Comparison of ENCODE assay signal across 27 cellular contexts in genomic region chr13:50812242-50812641, GRCh38. TPM values are rescaled to one million over a fixed set of nuclear protein-coding genes. Genes with fewer than 3 reads are reported as not detected.
DNase-seq lines count a peak whose midpoint lies in the region; ATAC-seq, FAIRE-seq and TF ChIP-seq lines count a peak whose summit lies in the region.
"Had no signal": no experiment of that assay in that cellular context is flagged by ENCODE, and none has a peak within 500 bp of the region (broad histone marks: within the 10 kb centered on the region; RNA-seq: fewer than 3 reads in every experiment).

No MANE protein-coding gene starts in this region.

- POLR2A ChIA-PET in HepG2 (lab: Yijun Ruan, JAX): no interaction called here
- POLR2A ChIA-PET in activated CD8-positive, alpha-beta T cell treated with anti-CD3 and anti-CD28 coated beads, Interleukin-2, amount 10 ng/mL, durations not matched to agents 7 days and 5 days (lab: Charles Lee): interaction anchor here (0.9 to 4.6 kb wide), 2 partner anchors 99 to 730 kb away, joined by 3 to 18 read pairs; no protein-coding TSS in a partner anchor

- no peak overlapping the region for H3K27ac Mint-ChIP-seq in stimulated activated naive B cell treated with anti-CD40 and anti-IgM and Interleukin-4, amounts not matched to agents 10 μg/mL and 1 μg/mL and 100 μg/mL, for 72 hours
- H3K27ac Mint-ChIP-seq in activated CD8-positive, alpha-beta T cell treated with anti-CD3 and anti-CD28 coated beads, Interleukin-2, amount 10 ng/mL, durations not matched to agents 7 days and 5 days: no peak overlapping the region
- H3K27ac Mint-ChIP-seq: CD4-positive, alpha-beta T cell had no signal

- H3K36me3 ChIP-seq in HepG2 (replicated peaks in 1 of 2; ENCODE audit: control insufficient read depth in 1 of 2, insufficient read depth in 2 of 2, low read length in 2 of 2) (no peaks in the 10 kb centered on the region; a peak in 1 of 5 replicates), right lobe of liver (no peaks in the 10 kb centered on the region), MM.1S (replicated peaks; ENCODE audit: insufficient read depth, low read length) (no peaks in the 10 kb centered on the region), kidney (ENCODE audit: control insufficient read depth in 1 of 2, insufficient read depth in 2 of 2, low read length in 2 of 2) (no peaks in the 10 kb centered on the region)
- H3K36me3 ChIP-seq: SJCRH30 had no signal

- H4K20me1 ChIP-seq in HepG2 (ENCODE audit: insufficient read depth, low read length) (no peaks in the 10 kb centered on the region), MM.1S (ENCODE audit: insufficient read depth, low read length) (no peaks in the 10 kb centered on the region)

- H2AFZ ChIP-seq in HepG2 (ENCODE audit: low read length) (no peak overlapping the region), MM.1S (ENCODE audit: low read length) (no peak overlapping the region)
- H2AFZ ChIP-seq: PC-9 had no signal

- H3K27me3 Mint-ChIP-seq in stimulated activated naive B cell treated with anti-CD40 and anti-IgM and Interleukin-4, amounts not matched to agents 10 μg/mL and 1 μg/mL and 100 μg/mL, for 72 hours: no peaks in the 10 kb centered on the region
- H3K27me3 Mint-ChIP-seq in activated CD8-positive, alpha-beta T cell treated with anti-CD3 and anti-CD28 coated beads, Interleukin-2, amount 10 ng/mL, durations not matched to agents 7 days and 5 days (ENCODE audit: low read depth): peaks cover 2% of the 10 kb centered on the region
- H3K27me3 Mint-ChIP-seq: CD4-positive, alpha-beta T cell had no signal

- FAIRE-seq in HepG2 (lab: Jason Lieb, UNC) (no peak), kidney (lab: Jason Lieb, UNC) (no peak)
- FAIRE-seq: G401.6, H54 had no signal

- TF ChIP-seq EP300 in HepG2 (IDR thresholded peaks at IDR 0.05; ENCODE audit: low read depth in 2 of 2, low read length in 2 of 2) (no peak), HepG2 (CRISPR knock-in tag; IDR thresholded peaks at IDR 0.05; ENCODE audit: borderline replicate concordance) (no peak)

- no peak for TF ChIP-seq CTCF in HepG2 (CRISPR knock-in tag; IDR thresholded peaks at IDR 0.05)
- TF ChIP-seq CTCF in right lobe of liver (IDR thresholded peaks at IDR 0.05): no peak
- no peak for TF ChIP-seq CTCF in MM.1S (IDR thresholded peaks at IDR 0.05; ENCODE audit: low read length)
- TF ChIP-seq CTCF in kidney (IDR thresholded peaks at IDR 0.05; ENCODE audit: borderline replicate concordance, extremely low read depth, insufficient read depth): no peak

- intact Hi-C loops in HepG2 (cut with micrococcal nuclease; ENCODE audit: unreplicated experiment) (no loop called here), right lobe of liver (cut with DNase I) (no loop called here), kidney (cut with DNase I) (no loop called here)

- in situ Hi-C loops in HepG2 (cut with HindIII; ENCODE audit: extremely low pct_ligation_motif_present, low pct_unique_long_range_greater_than_20kb): loop anchor here (25.0 kb wide), 1 partner anchor 1150 kb away; no protein-coding TSS in a partner anchor

- no peaks in the 10 kb centered on the region for H3K27me3 ChIP-seq in HepG2 (ENCODE audit: control insufficient read depth in 1 of 2, insufficient read depth in 2 of 2, low read length in 2 of 2)
- H3K27me3 ChIP-seq in right lobe of liver: no peaks in the 10 kb centered on the region
- H3K27me3 ChIP-seq in MM.1S (replicated peaks; ENCODE audit: insufficient read depth, low read length): no peaks in the 10 kb centered on the region
- H3K27me3 ChIP-seq: SJCRH30 had no signal

- TF ChIP-seq RAD21 in HepG2 (CRISPR knock-in tag; IDR thresholded peaks at IDR 0.05): no peak

- H3K9ac ChIP-seq in HepG2 (ENCODE audit: insufficient read depth, low read depth, low read length) (no peak overlapping the region), MM.1S (ENCODE audit: low read length) (no peak overlapping the region), kidney (ENCODE audit: low read length in 2 of 2) (no peak overlapping the region)

- H3K4me3 ChIP-seq in HepG2 (replicated peaks in 1 of 3; ENCODE audit: insufficient read depth in 1 of 3, low read depth in 2 of 3, low read length in 3 of 3): no peak overlapping the region
- H3K4me3 ChIP-seq in right lobe of liver: no peak overlapping the region
- H3K4me3 ChIP-seq in MM.1S (ENCODE audit: low read length): no peak overlapping the region
- H3K4me3 ChIP-seq in kidney (ENCODE audit: low read length in 2 of 2): no peak overlapping the region
- H3K4me3 ChIP-seq: PC-9, SJCRH30 had no signal

- TF ChIP-seq POLR2A in HepG2 (IDR thresholded peaks at IDR 0.05; ENCODE audit: insufficient read depth in 1 of 2, low read depth in 2 of 2, low read length in 2 of 2): no peak
- TF ChIP-seq POLR2A in right lobe of liver (IDR thresholded peaks at IDR 0.05): no peak

- no TSS peak for BruUV-seq in HepG2 (replicated peaks; lab: Mats Ljungman, UMichigan)

- peaks cover 25 to 48% of the 10 kb centered on the region in 2 donors for H3K4me1 Mint-ChIP-seq in stimulated activated naive B cell treated with anti-CD40 and anti-IgM and Interleukin-4, amounts not matched to agents 10 μg/mL and 1 μg/mL and 100 μg/mL, for 72 hours
- peaks cover 17% of the 10 kb centered on the region for H3K4me1 Mint-ChIP-seq in activated CD8-positive, alpha-beta T cell treated with anti-CD3 and anti-CD28 coated beads, Interleukin-2, amount 10 ng/mL, durations not matched to agents 7 days and 5 days (ENCODE audit: low read depth)

- no peaks in the 10 kb centered on the region for H3K9me3 Mint-ChIP-seq in stimulated activated naive B cell treated with anti-CD40 and anti-IgM and Interleukin-4, amounts not matched to agents 10 μg/mL and 1 μg/mL and 100 μg/mL, for 72 hours
- no peaks in the 10 kb centered on the region for H3K9me3 Mint-ChIP-seq in activated CD8-positive, alpha-beta T cell treated with anti-CD3 and anti-CD28 coated beads, Interleukin-2, amount 10 ng/mL, durations not matched to agents 7 days and 5 days (ENCODE audit: insufficient read depth)
- H3K9me3 Mint-ChIP-seq: CD4-positive, alpha-beta T cell had no signal

- no peak overlapping the region for H3K27ac ChIP-seq in HepG2 (ENCODE audit: extremely low read length, insufficient read depth, low read length)
- H3K27ac ChIP-seq in right lobe of liver: no peak overlapping the region
- H3K27ac ChIP-seq in MM.1S (ENCODE audit: low read length): no peak overlapping the region
- H3K27ac ChIP-seq in kidney (ENCODE audit: low read depth in 2 of 2, low read length in 2 of 2): no peak overlapping the region
- H3K27ac ChIP-seq: PC-9, SJCRH30 had no signal

- H3K79me2 ChIP-seq in HepG2 (ENCODE audit: insufficient read depth, low read length): no peaks in the 10 kb centered on the region
- H3K79me2 ChIP-seq in MM.1S (ENCODE audit: low read length): no peaks in the 10 kb centered on the region

- H3K4me1 ChIP-seq in HepG2 (ENCODE audit: insufficient read depth, low read length) (no peaks in the 10 kb centered on the region; the same call in 1 of the 2 replicates), right lobe of liver (no peaks in the 10 kb centered on the region), MM.1S (ENCODE audit: low read length) (peaks cover 19% of the 10 kb centered on the region), kidney (ENCODE audit: control insufficient read depth in 1 of 2, insufficient read depth in 1 of 2, low read depth in 1 of 2, low read length in 2 of 2) (no peaks in the 10 kb centered on the region)

- H3K36me3 Mint-ChIP-seq in stimulated activated naive B cell treated with anti-CD40 and anti-IgM and Interleukin-4, amounts not matched to agents 10 μg/mL and 1 μg/mL and 100 μg/mL, for 72 hours: peaks cover 0 to 2% of the 10 kb centered on the region in 2 donors
- no peaks in the 10 kb centered on the region for H3K36me3 Mint-ChIP-seq in activated CD8-positive, alpha-beta T cell treated with anti-CD3 and anti-CD28 coated beads, Interleukin-2, amount 10 ng/mL, durations not matched to agents 7 days and 5 days (ENCODE audit: low read depth)

- CTCF ChIA-PET in HepG2 (lab: Yijun Ruan, JAX; ENCODE audit: low intra/inter-chr PET ratio, low total read pairs): no interaction called here
- CTCF ChIA-PET in activated CD8-positive, alpha-beta T cell treated with anti-CD3 and anti-CD28 coated beads, Interleukin-2, amount 10 ng/mL, durations not matched to agents 7 days and 5 days (lab: Charles Lee): interaction anchor here (0.7 to 9.3 kb wide), 5 partner anchors 12 to 257 kb away, joined by 3 to 99 read pairs (median 4); no protein-coding TSS in a partner anchor

- H3K4me3 Mint-ChIP-seq in stimulated activated naive B cell treated with anti-CD40 and anti-IgM and Interleukin-4, amounts not matched to agents 10 μg/mL and 1 μg/mL and 100 μg/mL, for 72 hours: peak overlapping the region in 1 of 2 donors; percentile 19
- H3K4me3 Mint-ChIP-seq in activated CD8-positive, alpha-beta T cell treated with anti-CD3 and anti-CD28 coated beads, Interleukin-2, amount 10 ng/mL, durations not matched to agents 7 days and 5 days: no peak overlapping the region
- H3K4me3 Mint-ChIP-seq: CD4-positive, alpha-beta T cell had no signal

- H3F3A ChIP-seq in MM.1S (ENCODE audit: insufficient read depth, low read length): peaks cover 11% of the 10 kb centered on the region; the same call in 1 of the 2 replicates

- ATAC-seq in HepG2 (no peak), right lobe of liver (no peak), HG02938 (IDR thresholded peaks at IDR 0.05; ENCODE audit: unreplicated experiment) (no peak)
- peak; percentile 51 to 59 for ATAC-seq in stimulated activated naive B cell treated with anti-CD40 and anti-IgM and Interleukin-4, amounts not matched to agents 10 μg/mL and 1 μg/mL and 100 μg/mL, for 72 hours (replicated peaks)
- no peak for ATAC-seq in activated CD8-positive, alpha-beta T cell treated with anti-CD3 and anti-CD28 coated beads, Interleukin-2, amount 10 ng/mL, durations not matched to agents 7 days and 5 days
- ATAC-seq: Right ventricle myocardium inferior, SK-N-SH treated with all-trans-retinoic acid at 6 μM for 48 hours had no signal

- 94% methylated on average over 4 of the region's 4 CpGs for WGBS in HepG2 (ENCODE audit: low lambda C conversion rate)
- WGBS in right lobe of liver (ENCODE audit: insufficient coverage, low coverage, low lambda C conversion rate, missing lambda C conversion rate): 33% methylated on average over 1 of the region's 4 CpGs

- H3K9me2 ChIP-seq in MM.1S (replicated peaks; ENCODE audit: insufficient read depth, low read length): no peaks in the 10 kb centered on the region

- no peak overlapping the region for H3K4me2 ChIP-seq in HepG2 (ENCODE audit: low read depth, low read length)
- no peak overlapping the region for H3K4me2 ChIP-seq in MM.1S (ENCODE audit: low read depth, low read length)
- H3K4me2 ChIP-seq: PC-9 had no signal

- no peak for DNase-seq in HepG2 (ENCODE audit: low spot score)
- DNase-seq in right lobe of liver: no peak
- peak; percentile 27 for DNase-seq in MM.1S
- DNase-seq in fibroblast of peridontal ligament (ENCODE audit: extremely low read depth): peak; percentile 25
- no peak for DNase-seq in stimulated activated naive B cell treated with anti-CD40 and anti-IgM and Interleukin-4, amounts not matched to agents 10 μg/mL and 1 μg/mL and 100 μg/mL, for 72 hours
- no peak for DNase-seq in kidney
- DNase-seq in activated CD8-positive, alpha-beta T cell treated with anti-CD3 and anti-CD28 coated beads, Interleukin-2, amount 10 ng/mL, durations not matched to agents 7 days and 5 days: no peak
- DNase-seq: 8988T; ACHN; CD4-positive, alpha-beta T cell; DMS53; KG1; NCI-H1105; NCI-H1436 treated with DMSO at 0.1 percent for 48 hours; NCI-H187 treated with DMSO at 0.1 percent for 48 hours; NCI-H2171 treated with DMSO at 0.1 percent for 48 hours; NCI-H345; NCI-H510A treated with DMSO at 0.1 percent for 48 hours; PC-9 had no signal

- no peaks in the 10 kb centered on the region for H3K9me3 ChIP-seq in HepG2 (ENCODE audit: low read length)
- H3K9me3 ChIP-seq in right lobe of liver: no peaks in the 10 kb centered on the region
- no peaks in the 10 kb centered on the region for H3K9me3 ChIP-seq in MM.1S (replicated peaks; ENCODE audit: insufficient read depth, low read length)
- H3K9me3 ChIP-seq in kidney (ENCODE audit: control insufficient read depth in 1 of 2, low read length in 2 of 2): no peaks in the 10 kb centered on the region
- H3K9me3 ChIP-seq: SJCRH30 had no signal

RNA-seq across cellular contexts. Expression of gene DLEU7, which starts 31.2 kb away (rescaled TPM):
- total RNA-seq in HepG2 (2016; rRNA removed; fragmentation: Illumina TruSeq; extraction: Trizol) (not detected in 2 replicates), right lobe of liver (under 1 TPM in 3 of 6 experiments, not detected in 3; 0.12 to 0.38 (median 0.33) TPM), kidney (0.28 TPM)
- total RNA-seq in HepG2 (2016; cell fraction: cytosol; rRNA removed; fragmentation: Illumina TruSeq; extraction: Trizol; ENCODE audit: low read depth): not detected in 2 replicates
- not detected in 2 replicates for total RNA-seq in HepG2 (2016; cell fraction: insoluble cytoplasmic fraction; rRNA removed; fragmentation: Illumina TruSeq; extraction: Trizol)
- total RNA-seq in HepG2 (2016; cell fraction: membrane; rRNA removed; fragmentation: Illumina TruSeq; extraction: Trizol): not detected in 2 replicates
- not detected in 2 replicates for total RNA-seq in HepG2 (2016; cell fraction: nucleus; rRNA removed; fragmentation: Illumina TruSeq; extraction: Trizol)
- polyA plus RNA-seq in HepG2 (2011; rRNA removed) (not detected in 2 replicates), kidney (ENCODE audit: insufficient read depth, low read depth, low replicate concordance) (0.75 TPM)
- not detected in 2 replicates for polyA plus RNA-seq in HepG2 (2011; cell fraction: cytosol; rRNA removed)
- not detected in 2 replicates for polyA plus RNA-seq in HepG2 (2011; cell fraction: nucleus; rRNA removed)
- polyA plus RNA-seq in HepG2 (2012): 0.75 and 1.3 TPM in 2 replicates
- not detected in 2 replicates for polyA plus RNA-seq in HepG2 (2016; cell fraction: cytosol; fragmentation: Illumina TruSeq; extraction: Trizol; ENCODE audit: low read depth)
- not detected in 2 replicates for polyA plus RNA-seq in HepG2 (2016; cell fraction: insoluble cytoplasmic fraction; fragmentation: Illumina TruSeq; extraction: Trizol; ENCODE audit: low read depth)
- not detected in 2 replicates for polyA plus RNA-seq in HepG2 (2016; cell fraction: membrane; fragmentation: Illumina TruSeq; extraction: Trizol; ENCODE audit: low read depth)
- polyA plus RNA-seq in HepG2 (2016; cell fraction: nucleus; fragmentation: Illumina TruSeq; extraction: Trizol; ENCODE audit: insufficient read depth, low read depth): not detected in 2 replicates
- polyA minus RNA-seq in HepG2 (2011; rRNA and poly(A)+ RNA removed; ENCODE audit: low replicate concordance): not detected in 2 replicates
- polyA minus RNA-seq in HepG2 (2011; cell fraction: cytosol; rRNA and poly(A)+ RNA removed): not detected in 2 replicates
- 0.13 and 0.50 TPM in 2 replicates for polyA minus RNA-seq in HepG2 (2011; cell fraction: nucleus; rRNA and poly(A)+ RNA removed)
- not detected for total RNA-seq in activated CD8-positive, alpha-beta T cell treated with anti-CD3 and anti-CD28 coated beads, Interleukin-2, amount 10 ng/mL, durations not matched to agents 7 days and 5 days
- total RNA-seq: CD4-positive, alpha-beta T cell; HT-29; PC-9; Right ventricle myocardium inferior had no signal
- polyA plus RNA-seq: BJ had no signal

Comparison
In these comparisons a context has a peak if more than half of its experiments do, and no peak if none do; other contexts are left out.
1. ATAC-seq: peak in stimulated activated naive B cell treated with anti-CD40 and anti-IgM and Interleukin-4, amounts not matched to agents 10 μg/mL and 1 μg/mL and 100 μg/mL, for 72 hours (2 of 2); none in HepG2 (single experiment), right lobe of liver (0 of 4), HG02938 (single experiment) and activated CD8-positive, alpha-beta T cell treated with anti-CD3 and anti-CD28 coated beads, Interleukin-2, amount 10 ng/mL, durations not matched to agents 7 days and 5 days (single experiment).
2. DNase-seq: peak in MM.1S (single experiment) and fibroblast of peridontal ligament (single experiment); none in HepG2 (single experiment), right lobe of liver (0 of 3), stimulated activated naive B cell treated with anti-CD40 and anti-IgM and Interleukin-4, amounts not matched to agents 10 μg/mL and 1 μg/mL and 100 μg/mL, for 72 hours (single experiment), kidney (single experiment) and activated CD8-positive, alpha-beta T cell treated with anti-CD3 and anti-CD28 coated beads, Interleukin-2, amount 10 ng/mL, durations not matched to agents 7 days and 5 days (single experiment).